In genomic region chr22:16594026-16594425, GRCh38 we compare ENCODE assay signal across 29 cellular contexts. TPM values are rescaled to one million over a fixed set of nuclear protein-coding genes. Genes with fewer than 3 reads are reported as not detected.
DNase-seq lines count a peak whose midpoint lies in the region; ATAC-seq and TF ChIP-seq lines count a peak whose summit lies in the region.
"Had no signal": no experiment of that assay in that cellular context is flagged by ENCODE, and none has a peak within 500 bp of the region (broad histone marks: within the 10 kb centered on the region; RNA-seq: fewer than 3 reads in every experiment).

No MANE protein-coding gene starts in this region.

- no peaks in the 10 kb centered on the region for H3K9me3 ChIP-seq in MG63
- no peaks in the 10 kb centered on the region for H3K9me3 ChIP-seq in MM.1S (replicated peaks; ENCODE audit: insufficient read depth, low read length)
- peaks cover 25% of the 10 kb centered on the region for H3K9me3 ChIP-seq in trophoblast cell (ENCODE audit: insufficient read depth, low read depth, low read length)
- H3K9me3 ChIP-seq: BE2C, BLaER1 had no signal

- peak overlapping the region; percentile 23; the same call in 1 of the 2 replicates for H3K27ac ChIP-seq in MM.1S (ENCODE audit: low read length)
- no peak overlapping the region for H3K27ac ChIP-seq in trophoblast cell (ENCODE audit: low read depth, low read length)
- H3K27ac ChIP-seq: BLaER1 had no signal

- H2BK12ac ChIP-seq in trophoblast cell (ENCODE audit: low read length), result no peak overlapping the region

- H3K9me3 Mint-ChIP-seq in endothelial cell (ENCODE audit: unreplicated experiment) (peaks cover 25% of the 10 kb centered on the region), HFFc6 (peaks cover 57% of the 10 kb centered on the region)

- TF ChIP-seq CTCF in MM.1S (IDR thresholded peaks at IDR 0.05; ENCODE audit: low read length) (no peak), endothelial cell (IDR thresholded peaks at IDR 0.05; ENCODE audit: unreplicated experiment) (no peak), HFFc6 (IDR thresholded peaks at IDR 0.05) (no peak)

- H3K4me1 Mint-ChIP-seq in endothelial cell (ENCODE audit: unreplicated experiment) (no peaks in the 10 kb centered on the region), HFFc6 (ENCODE audit: low read depth) (no peaks in the 10 kb centered on the region)
- H3K4me1 Mint-ChIP-seq: CD14-positive monocyte; CD4-positive, alpha-beta memory T cell; CD4-positive, CD25-positive, alpha-beta regulatory T cell; CD8-positive, alpha-beta memory T cell had no signal

- H2BK5ac ChIP-seq in trophoblast cell (ENCODE audit: low read depth, low read length, poor library complexity), result no peak overlapping the region

- H3K27ac Mint-ChIP-seq in endothelial cell (ENCODE audit: unreplicated experiment), result no peak overlapping the region
- H3K27ac Mint-ChIP-seq in HFFc6, result no peak overlapping the region
- H3K27ac Mint-ChIP-seq: CD14-positive monocyte; CD4-positive, alpha-beta memory T cell; CD4-positive, CD25-positive, alpha-beta regulatory T cell; CD8-positive, alpha-beta memory T cell had no signal

- no peak overlapping the region for H4K8ac ChIP-seq in trophoblast cell (ENCODE audit: low read depth, low read length)

- no peaks in the 10 kb centered on the region for H3K4me1 ChIP-seq in MM.1S (ENCODE audit: low read length)
- no peaks in the 10 kb centered on the region for H3K4me1 ChIP-seq in trophoblast cell (ENCODE audit: control insufficient read depth in 1 of 2, insufficient read depth in 2 of 2, low read length in 2 of 2)
- H3K4me1 ChIP-seq: BE2C, BLaER1 had no signal

- no peak overlapping the region for H3K4ac ChIP-seq in trophoblast cell (ENCODE audit: low read depth, low read length)

- DNase-seq in MG63 (peak; percentile 16), MM.1S (no peak), endothelial cell (ENCODE audit: low spot score) (no peak), trophoblast cell (peak; percentile 89 to 98), HFFc6 (no peak)
- no peak for DNase-seq in activated naive CD4-positive, alpha-beta T cell treated with Interleukin-2 at 50 U/mL for 16 hours
- DNase-seq: 8988T; ACHN; BE2C; C1 segment of cervical spinal cord; CD4-positive, alpha-beta memory T cell; CD4-positive, CD25-positive, alpha-beta regulatory T cell; CD8-positive, alpha-beta memory T cell; COR-L47; DMS 273 treated with DMSO at 0.1 percent for 48 hours; DMS153; DMS53; DMS79; DND-41; EL; GDM1 had no signal

- H3K36me3 ChIP-seq in MG63 (no peaks in the 10 kb centered on the region), MM.1S (replicated peaks; ENCODE audit: insufficient read depth, low read length) (no peaks in the 10 kb centered on the region), trophoblast cell (ENCODE audit: control insufficient read depth in 1 of 2, insufficient read depth in 2 of 2, low read length in 2 of 2) (no peaks in the 10 kb centered on the region)
- H3K36me3 ChIP-seq: BE2C, BLaER1 had no signal

- no peak overlapping the region for H2AK5ac ChIP-seq in trophoblast cell (ENCODE audit: low read length)

- H3K14ac ChIP-seq in trophoblast cell (ENCODE audit: low read length), result no peak overlapping the region

- no peaks in the 10 kb centered on the region for H3K79me1 ChIP-seq in trophoblast cell (ENCODE audit: low read length)

- ATAC-seq in HG02840 (IDR thresholded peaks at IDR 0.05; ENCODE audit: low FRiP score, unreplicated experiment), result no peak
- ATAC-seq: GM12878 had no signal

- no peaks in the 10 kb centered on the region; the same call in 1 of the 2 replicates for H3F3A ChIP-seq in MM.1S (ENCODE audit: insufficient read depth, low read length)

- H3K36me3 Mint-ChIP-seq in endothelial cell (ENCODE audit: low read depth, unreplicated experiment), result peaks cover 8% of the 10 kb centered on the region
- no peaks in the 10 kb centered on the region; the same call in 1 of the 2 replicates for H3K36me3 Mint-ChIP-seq in HFFc6 (ENCODE audit: low read depth)
- H3K36me3 Mint-ChIP-seq: CD14-positive monocyte; CD4-positive, alpha-beta memory T cell; CD4-positive, CD25-positive, alpha-beta regulatory T cell; CD8-positive, alpha-beta memory T cell had no signal

- H3K9ac ChIP-seq in MM.1S (ENCODE audit: low read length) (no peak overlapping the region), trophoblast cell (ENCODE audit: low read length) (no peak overlapping the region)
- H3K9ac ChIP-seq: BLaER1 had no signal

- H3K18ac ChIP-seq in trophoblast cell (ENCODE audit: low read length), result no peak overlapping the region

- H3K23ac ChIP-seq in trophoblast cell (ENCODE audit: low read length), result no peak overlapping the region

- H3K4me3 ChIP-seq in MG63 (no peak overlapping the region), MM.1S (ENCODE audit: low read length) (no peak overlapping the region), trophoblast cell (ENCODE audit: low read depth, low read length) (no peak overlapping the region)
- H3K4me3 ChIP-seq: BLaER1, GM12878 had no signal

- H3K79me2 ChIP-seq in MM.1S (ENCODE audit: low read length) (no peaks in the 10 kb centered on the region), trophoblast cell (ENCODE audit: control insufficient read depth, insufficient read depth, low read length, poor library complexity) (no peaks in the 10 kb centered on the region)

- H3K27me3 Mint-ChIP-seq in endothelial cell (ENCODE audit: unreplicated experiment), result peaks cover 5% of the 10 kb centered on the region
- H3K27me3 Mint-ChIP-seq in HFFc6 (ENCODE audit: insufficient read depth), result no peaks in the 10 kb centered on the region; the same call in 1 of the 2 replicates
- H3K27me3 Mint-ChIP-seq: CD4-positive, CD25-positive, alpha-beta regulatory T cell had no signal

- H4K20me1 ChIP-seq in MM.1S (ENCODE audit: insufficient read depth, low read length), result no peaks in the 10 kb centered on the region
- H4K20me1 ChIP-seq: BLaER1 had no signal

- no peak overlapping the region for H3K4me2 ChIP-seq in MM.1S (ENCODE audit: low read depth, low read length)
- no peak overlapping the region for H3K4me2 ChIP-seq in trophoblast cell (ENCODE audit: low read length)
- H3K4me2 ChIP-seq: BLaER1 had no signal

- H4K12ac ChIP-seq in trophoblast cell (ENCODE audit: low read depth, low read length), result no peak overlapping the region

- H3K27me3 ChIP-seq in MG63 (no peaks in the 10 kb centered on the region), MM.1S (replicated peaks; ENCODE audit: insufficient read depth, low read length) (no peaks in the 10 kb centered on the region), trophoblast cell (ENCODE audit: insufficient read depth, low read length) (no peaks in the 10 kb centered on the region)
- H3K27me3 ChIP-seq: BE2C, BLaER1 had no signal

- H2AFZ ChIP-seq in MM.1S (ENCODE audit: low read length) (no peak overlapping the region), trophoblast cell (ENCODE audit: insufficient read depth, low read length, poor library complexity) (no peak overlapping the region)

- H3K9me2 ChIP-seq in MM.1S (replicated peaks; ENCODE audit: insufficient read depth, low read length), result no peaks in the 10 kb centered on the region

- no peak overlapping the region for H4K91ac ChIP-seq in trophoblast cell (ENCODE audit: low read depth, low read length)

- peak overlapping the region; percentile 35 for H3K4me3 Mint-ChIP-seq in endothelial cell (ENCODE audit: unreplicated experiment)
- H3K4me3 Mint-ChIP-seq in HFFc6, result no peak overlapping the region
- H3K4me3 Mint-ChIP-seq: CD14-positive monocyte; CD4-positive, alpha-beta memory T cell; CD4-positive, CD25-positive, alpha-beta regulatory T cell; CD8-positive, alpha-beta memory T cell had no signal

- no peak overlapping the region for H2BK120ac ChIP-seq in trophoblast cell (ENCODE audit: insufficient read depth, low read length, poor library complexity)

- no CpG with 5 or more reads among the region's 4 CpGs for WGBS in trophoblast cell (ENCODE audit: extremely low coverage, insufficient coverage, insufficient read length)

RNA-seq across cellular contexts. Expression of gene CCT8L2, which starts 1.4 kb away (rescaled TPM):
- not detected in 2 replicates for total RNA-seq in MG63 (2014; rRNA removed; shearing (Covaris generic); ENCODE audit: low replicate concordance)
- total RNA-seq in endothelial cell (ENCODE audit: unreplicated experiment), result not detected
- polyA plus RNA-seq in trophoblast cell (2013), result not detected in 2 replicates
- total RNA-seq in HFFc6 (2021; fragmentation: NEBNext Ultra II Directional; extraction: Animal tissue kit (Norgen Biotek cat#: 25700)), result not detected
- total RNA-seq: A673; CD4-positive, alpha-beta memory T cell; CD4-positive, CD25-positive, alpha-beta regulatory T cell; CD8-positive, alpha-beta memory T cell; Daoy; G401; GM12878 had no signal
- polyA plus RNA-seq: AG04450; CD14-positive monocyte; CD4-positive, alpha-beta memory T cell; CD4-positive, CD25-positive, alpha-beta regulatory T cell; CD8-positive, alpha-beta memory T cell; GM12878 had no signal

Comparison
In these comparisons a context has a peak if more than half of its experiments do, and no peak if none do; other contexts are left out.
1. DNase-seq: peak in MG63 (single experiment) and trophoblast cell (2 of 2); none in MM.1S (single experiment), endothelial cell (single experiment), activated naive CD4-positive, alpha-beta T cell treated with Interleukin-2 at 50 U/mL for 16 hours (single experiment) and HFFc6 (single experiment).